29 cellular contexts compared by ENCODE assay signal in the genomic region with DNA sequence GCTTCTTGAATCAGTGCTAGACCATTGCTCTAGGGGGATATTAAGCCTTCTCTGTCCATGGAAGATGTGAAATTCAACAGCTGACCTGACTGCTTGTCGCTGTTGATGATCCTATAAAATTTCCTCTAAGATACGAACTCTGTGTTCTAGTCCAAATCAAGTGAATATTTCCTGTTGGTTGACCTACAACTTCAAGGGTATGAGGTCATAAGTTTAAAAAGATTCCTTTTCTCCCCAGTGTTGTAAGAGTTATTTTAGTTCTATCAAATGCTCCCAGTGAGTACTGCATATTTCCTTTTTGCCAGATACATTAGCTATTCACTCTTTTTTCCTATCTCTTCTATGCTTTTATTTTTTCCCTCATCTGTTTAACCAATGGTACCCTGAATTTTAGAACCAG.
"Had no signal": no experiment of that assay in that cellular context is flagged by ENCODE, and none has a peak within 500 bp of the region (broad histone marks: within the 10 kb centered on the region; RNA-seq: fewer than 3 reads in every experiment).

No MANE protein-coding gene starts in this region.

- H2AFZ ChIP-seq: PC-9 had no signal

- H3K27me3 ChIP-seq: ascending aorta, SJCRH30 had no signal

- H3K27ac Mint-ChIP-seq: activated CD4-positive, alpha-beta T cell treated with anti-CD3 and anti-CD28 coated beads, Interleukin-2, amount 10 ng/mL, durations not matched to agents 24 days and 14 days; activated CD8-positive, alpha-beta T cell treated with anti-CD3 and anti-CD28 coated beads, Interleukin-2, amount 10 ng/mL, durations not matched to agents 7 days and 5 days; activated naive CD4-positive, alpha-beta T cell treated with anti-CD3 and anti-CD28 coated beads, Interleukin-2, amount 50 U/mL, for 24 hours; activated naive CD8-positive, alpha-beta T cell treated with anti-CD3 and anti-CD28 coated beads, Interleukin-2, amount 10 ng/mL, durations not matched to agents 7 days and 5 days; activated T-cell treated with anti-CD3 and anti-CD28 coated beads, Interleukin-2, amount 50 U/mL, for 24 hours; activated T-helper 2 cell treated with anti-CD3 and anti-CD28 coated beads, Interferon-gamma antibody, Interleukin-2, Interleukin-4, amounts not matched to agents 10 μg/mL and 5 μg/mL and 100 μg/mL, durations not matched to agents 14 hours and 24 hours and 36 hours had no signal

- DNase-seq: activated CD4-positive, alpha-beta T cell treated with anti-CD3 and anti-CD28 coated beads, Interleukin-2, amount 10 ng/mL, durations not matched to agents 24 days and 14 days; activated CD4-positive, alpha-beta T cell treated with anti-CD3 and anti-CD28 coated beads, Interleukin-2, amount 50 U/mL, for 48 hours; activated CD8-positive, alpha-beta T cell treated with anti-CD3 and anti-CD28 coated beads, Interleukin-2, amount 10 ng/mL, durations not matched to agents 7 days and 5 days; activated gamma-delta T cell; activated naive CD4-positive, alpha-beta T cell treated with Interleukin-2 at 50 U/mL for 16 hours; activated naive CD8-positive, alpha-beta T cell treated with anti-CD3 and anti-CD28 coated beads, Interleukin-2, amount 10 ng/mL, durations not matched to agents 7 days and 5 days; activated T-cell treated with anti-CD3 and anti-CD28 coated beads, Interleukin-2, amount 50 U/mL, for 24 hours; amygdala; caudate nucleus; cerebellar nuclear complex; Karpas-422; NCI-H1048; NCI-H1105 treated with DMSO at 0.1 percent for 48 hours; NCI-H1436; NCI-H1694; NCI-H1930; NCI-H2081 treated with DMSO at 0.1 percent for 48 hours; NCI-H226; NCI-H446 treated with DMSO at 0.1 percent for 48 hours; NCI-H524; NCI-H69; NK-92 treated with Interleukin-12 subunit alpha and Interleukin-12 subunit beta, amount 100 ng/mL, for 24 hours; PC-9; SHP77; SJCRH30 had no signal

- H3K4me1 Mint-ChIP-seq: activated CD4-positive, alpha-beta T cell treated with anti-CD3 and anti-CD28 coated beads, Interleukin-2, amount 10 ng/mL, durations not matched to agents 24 days and 14 days; activated naive CD4-positive, alpha-beta T cell treated with anti-CD3 and anti-CD28 coated beads, Interleukin-2, amount 50 U/mL, for 24 hours; activated naive CD8-positive, alpha-beta T cell treated with anti-CD3 and anti-CD28 coated beads, Interleukin-2, amount 10 ng/mL, durations not matched to agents 7 days and 5 days had no signal

- H3K36me3 ChIP-seq: ascending aorta, SJCRH30 had no signal

- H3K4me2 ChIP-seq: PC-9 had no signal

- H3K9me3 Mint-ChIP-seq: activated CD4-positive, alpha-beta T cell treated with anti-CD3 and anti-CD28 coated beads, Interleukin-2, amount 10 ng/mL, durations not matched to agents 24 days and 14 days; activated naive CD4-positive, alpha-beta T cell treated with anti-CD3 and anti-CD28 coated beads, Interleukin-2, amount 50 U/mL, for 24 hours; activated naive CD8-positive, alpha-beta T cell treated with anti-CD3 and anti-CD28 coated beads, Interleukin-2, amount 10 ng/mL, durations not matched to agents 7 days and 5 days; activated T-cell treated with anti-CD3 and anti-CD28 coated beads, Interleukin-2, amount 50 U/mL, for 24 hours; activated T-helper 2 cell treated with anti-CD3 and anti-CD28 coated beads, Interferon-gamma antibody, Interleukin-2, Interleukin-4, amounts not matched to agents 10 μg/mL and 5 μg/mL and 100 μg/mL, durations not matched to agents 14 hours and 24 hours and 36 hours had no signal

- H3K4me3 Mint-ChIP-seq: activated CD4-positive, alpha-beta T cell treated with anti-CD3 and anti-CD28 coated beads, Interleukin-2, amount 10 ng/mL, durations not matched to agents 24 days and 14 days; activated CD8-positive, alpha-beta T cell treated with anti-CD3 and anti-CD28 coated beads, Interleukin-2, amount 10 ng/mL, durations not matched to agents 7 days and 5 days; activated naive CD4-positive, alpha-beta T cell treated with anti-CD3 and anti-CD28 coated beads, Interleukin-2, amount 50 U/mL, for 24 hours; activated naive CD8-positive, alpha-beta T cell treated with anti-CD3 and anti-CD28 coated beads, Interleukin-2, amount 10 ng/mL, durations not matched to agents 7 days and 5 days; activated T-cell treated with anti-CD3 and anti-CD28 coated beads, Interleukin-2, amount 50 U/mL, for 24 hours had no signal

- H3K4me3 ChIP-seq: ascending aorta, PC-9, SJCRH30, SK-N-MC had no signal

- H3K9me3 ChIP-seq: ascending aorta had no signal

- H3K27ac ChIP-seq: ascending aorta, PC-9, SJCRH30, SK-N-MC had no signal

- ATAC-seq: activated CD8-positive, alpha-beta T cell treated with anti-CD3 and anti-CD28 coated beads, Interleukin-2, amount 10 ng/mL, durations not matched to agents 7 days and 5 days had no signal

- H3K36me3 Mint-ChIP-seq: activated naive CD4-positive, alpha-beta T cell treated with anti-CD3 and anti-CD28 coated beads, Interleukin-2, amount 50 U/mL, for 24 hours; activated naive CD8-positive, alpha-beta T cell treated with anti-CD3 and anti-CD28 coated beads, Interleukin-2, amount 10 ng/mL, durations not matched to agents 7 days and 5 days had no signal
